In the genomic region with DNA sequence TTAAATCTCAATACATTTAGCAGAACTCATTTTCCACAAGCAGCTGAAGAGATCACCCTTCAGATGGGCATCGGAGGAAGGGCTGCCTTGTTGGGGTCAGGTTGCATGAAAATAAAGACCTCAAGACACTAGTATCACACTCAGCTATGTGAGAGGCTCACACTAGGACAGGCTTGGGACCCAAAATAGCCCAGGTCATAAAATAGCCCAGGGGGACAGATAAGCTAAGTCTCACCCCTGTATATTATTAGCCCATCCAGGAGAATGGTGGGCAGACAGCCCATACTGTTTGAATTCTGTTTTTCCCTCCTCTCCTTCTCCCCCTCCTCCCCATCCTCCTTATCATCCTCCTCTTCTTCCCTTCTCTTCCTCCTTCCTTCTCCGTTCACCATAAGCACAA, we compare ENCODE assay signal across 27 cellular contexts.
"Had no signal": no experiment of that assay in that cellular context is flagged by ENCODE, and none has a peak within 500 bp of the region (broad histone marks: within the 10 kb centered on the region; RNA-seq: fewer than 3 reads in every experiment).

No MANE protein-coding gene starts in this region.

- ATAC-seq: natural killer cell treated with Interleukin-12 subunit alpha and Interleukin-12 subunit beta and Interleukin-15 and Interleukin-18, amount 100 ng/mL, for 72 hours; pancreas; right lobe of liver; stimulated activated effector memory CD8-positive, alpha-beta T cell treated with anti-CD3 and anti-CD28 coated beads, Interleukin-12 subunit alpha, Interleukin-12 subunit beta, amount 100 ng/mL, for 72 hours; stimulated activated naive B cell treated with anti-CD40 and anti-IgM and Interleukin-4, amounts not matched to agents 10 μg/mL and 1 μg/mL and 100 μg/mL, for 72 hours had no signal

- H3K27me3 ChIP-seq: neutrophil, pancreas, right lobe of liver, sigmoid colon, stomach, thyroid gland, tibial nerve, upper lobe of left lung, vagina had no signal

- H3K27ac ChIP-seq: neutrophil, pancreas, prostate gland, right lobe of liver, sigmoid colon, stomach, thoracic aorta, thyroid gland, tibial nerve, upper lobe of left lung, vagina had no signal

- H3K27ac Mint-ChIP-seq: natural killer cell treated with Interleukin-12 subunit alpha and Interleukin-12 subunit beta and Interleukin-15 and Interleukin-18, amount 100 ng/mL, for 72 hours; stimulated activated effector memory CD8-positive, alpha-beta T cell treated with anti-CD3 and anti-CD28 coated beads, Interleukin-12 subunit alpha, Interleukin-12 subunit beta, amount 100 ng/mL, for 72 hours; stimulated activated naive B cell treated with anti-CD40 and anti-IgM and Interleukin-4, amounts not matched to agents 10 μg/mL and 1 μg/mL and 100 μg/mL, for 72 hours; stimulated activated naive CD8-positive, alpha-beta T cell treated with anti-CD3 and anti-CD28 coated beads, Interleukin-15, Interleukin-2, amounts not matched to agents 100 ng/mL and 50 ng/mL, for 24 hours had no signal

- H3K36me3 ChIP-seq: neutrophil, pancreas, prostate gland, right lobe of liver, sigmoid colon, stomach, thoracic aorta, thyroid gland, tibial nerve, upper lobe of left lung, vagina had no signal

- H3K4me3 ChIP-seq: pancreas, prostate gland, right lobe of liver, sigmoid colon, stomach, thoracic aorta, thyroid gland, tibial nerve, upper lobe of left lung, vagina had no signal

- H3K9me3 ChIP-seq: neutrophil, pancreas, prostate gland, right lobe of liver, sigmoid colon, stomach, thoracic aorta, thyroid gland, tibial nerve, upper lobe of left lung, vagina had no signal

- H3K36me3 Mint-ChIP-seq: natural killer cell treated with Interleukin-12 subunit alpha and Interleukin-12 subunit beta and Interleukin-15 and Interleukin-18, amount 100 ng/mL, for 72 hours; stimulated activated effector memory CD8-positive, alpha-beta T cell treated with anti-CD3 and anti-CD28 coated beads, Interleukin-12 subunit alpha, Interleukin-12 subunit beta, amount 100 ng/mL, for 72 hours; stimulated activated naive B cell treated with anti-CD40 and anti-IgM and Interleukin-4, amounts not matched to agents 10 μg/mL and 1 μg/mL and 100 μg/mL, for 72 hours had no signal

- H3K4me3 Mint-ChIP-seq: natural killer cell treated with Interleukin-12 subunit alpha and Interleukin-12 subunit beta and Interleukin-15 and Interleukin-18, amount 100 ng/mL, for 72 hours; nephron progenitor cell; neural crest cell; stimulated activated effector memory CD8-positive, alpha-beta T cell treated with anti-CD3 and anti-CD28 coated beads, Interleukin-12 subunit alpha, Interleukin-12 subunit beta, amount 100 ng/mL, for 72 hours; stimulated activated naive B cell treated with anti-CD40 and anti-IgM and Interleukin-4, amounts not matched to agents 10 μg/mL and 1 μg/mL and 100 μg/mL, for 72 hours; stimulated activated naive CD8-positive, alpha-beta T cell treated with anti-CD3 and anti-CD28 coated beads, Interleukin-15, Interleukin-2, amounts not matched to agents 100 ng/mL and 50 ng/mL, for 24 hours had no signal

- DNase-seq: nephron progenitor cell; nucleus accumbens; pancreas; retina; right cardiac atrium; right lobe of liver; sigmoid colon; small intestine; stimulated activated CD4-positive, alpha-beta T cell treated with anti-CD3 and anti-CD28 coated beads, Interleukin-15, amount 100 ng/mL, for 24 hours; stimulated activated CD4-positive, alpha-beta T cell treated with anti-CD3 and anti-CD28 coated beads, Interleukin-2, amount 100 ng/mL, for 24 hours; stimulated activated CD4-positive, alpha-beta T cell treated with anti-CD3 and anti-CD28 coated beads, Interleukin-2, amount 100 ng/mL, for 48 hours; stimulated activated CD4-positive, alpha-beta T cell treated with anti-CD3 and anti-CD28 coated beads, Interleukin-4, amount 100 ng/mL, for 24 hours; stimulated activated naive B cell treated with anti-CD40 and anti-IgM and Interleukin-4, amounts not matched to agents 10 μg/mL and 1 μg/mL and 100 μg/mL, for 72 hours; stimulated activated naive CD4-positive, alpha-beta T cell treated with Interleukin-2 at 50 U/mL for 16 hours; stomach; thyroid gland; trophoblast cell; upper lobe of left lung had no signal

- H3K4me1 ChIP-seq: pancreas, prostate gland, right lobe of liver, sigmoid colon, stomach, thyroid gland, tibial nerve, upper lobe of left lung, vagina had no signal

- H3K9me3 Mint-ChIP-seq: natural killer cell treated with Interleukin-12 subunit alpha and Interleukin-12 subunit beta and Interleukin-15 and Interleukin-18, amount 100 ng/mL, for 72 hours; nephron progenitor cell; neural crest cell; stimulated activated effector memory CD8-positive, alpha-beta T cell treated with anti-CD3 and anti-CD28 coated beads, Interleukin-12 subunit alpha, Interleukin-12 subunit beta, amount 100 ng/mL, for 72 hours; stimulated activated naive B cell treated with anti-CD40 and anti-IgM and Interleukin-4, amounts not matched to agents 10 μg/mL and 1 μg/mL and 100 μg/mL, for 72 hours; stimulated activated naive CD8-positive, alpha-beta T cell treated with anti-CD3 and anti-CD28 coated beads, Interleukin-15, Interleukin-2, amounts not matched to agents 100 ng/mL and 50 ng/mL, for 24 hours had no signal

- H3K4me1 Mint-ChIP-seq: stimulated activated effector memory CD8-positive, alpha-beta T cell treated with anti-CD3 and anti-CD28 coated beads, Interleukin-12 subunit alpha, Interleukin-12 subunit beta, amount 100 ng/mL, for 72 hours; stimulated activated naive B cell treated with anti-CD40 and anti-IgM and Interleukin-4, amounts not matched to agents 10 μg/mL and 1 μg/mL and 100 μg/mL, for 72 hours had no signal
